Comparison of ENCODE assay signal across 20 cellular contexts in the genomic region with DNA sequence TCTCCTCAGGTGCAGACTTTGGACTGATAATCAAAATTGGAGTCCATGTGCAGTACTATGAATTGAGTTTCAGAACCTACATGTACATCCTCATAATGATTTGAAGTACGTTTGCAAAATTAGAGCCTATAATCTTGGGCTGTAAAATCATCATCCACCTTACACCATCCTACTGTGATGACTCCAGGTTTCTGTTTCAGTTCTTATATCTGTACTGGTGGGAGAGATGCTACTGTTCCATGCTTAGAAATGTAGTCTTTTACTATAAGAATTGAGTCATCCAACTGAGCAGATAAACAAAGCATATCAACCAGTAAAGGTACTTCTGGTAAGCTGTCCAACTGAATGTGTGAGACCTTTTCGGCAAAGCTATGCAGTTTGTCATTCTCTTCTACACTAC.
"Had no signal": no experiment of that assay in that cellular context is flagged by ENCODE, and none has a peak within 500 bp of the region (broad histone marks: within the 10 kb centered on the region; RNA-seq: fewer than 3 reads in every experiment).

No MANE protein-coding gene starts in this region.

- H3K4me1 ChIP-seq: SJCRH30 had no signal

- H3K9me3 Mint-ChIP-seq: IgD-negative memory B cell had no signal

- H3K27me3 Mint-ChIP-seq: IgD-negative memory B cell had no signal

- H3K4me3 Mint-ChIP-seq: IgD-negative memory B cell had no signal

- H3K27ac Mint-ChIP-seq: IgD-negative memory B cell had no signal

- H3K27me3 ChIP-seq: SJCRH30 had no signal

- DNase-seq: NCI-H1092, NCI-H1105 treated with DMSO at 0.1 percent for 48 hours, NCI-H1417 treated with DMSO at 0.1 percent for 48 hours, NCI-H146, NCI-H1694 treated with DMSO at 0.1 percent for 48 hours, NCI-H1930, NCI-H2081, NCI-H2107, NCI-H2227 treated with DMSO at 0.1 percent for 48 hours, NCI-H524, NCI-H526 treated with DMSO at 0.1 percent for 48 hours, NCI-H748 treated with DMSO at 0.1 percent for 48 hours, RPMI8226, SHP77, SJCRH30, T-helper 1 cell had no signal

- H3K36me3 Mint-ChIP-seq: IgD-negative memory B cell had no signal

- H3K9me3 ChIP-seq: SJCRH30 had no signal

- H3K36me3 ChIP-seq: SJCRH30 had no signal

- H3K27ac ChIP-seq: HL-60, SJCRH30 had no signal

- H3K4me1 Mint-ChIP-seq: IgD-negative memory B cell had no signal

- H3K4me3 ChIP-seq: K562, SJCRH30 had no signal

- ATAC-seq: K562, SK-N-SH treated with all-trans-retinoic acid at 6 μM for 48 hours had no signal
